Comparison of ENCODE assay signal across 9 cellular contexts in the genomic region with DNA sequence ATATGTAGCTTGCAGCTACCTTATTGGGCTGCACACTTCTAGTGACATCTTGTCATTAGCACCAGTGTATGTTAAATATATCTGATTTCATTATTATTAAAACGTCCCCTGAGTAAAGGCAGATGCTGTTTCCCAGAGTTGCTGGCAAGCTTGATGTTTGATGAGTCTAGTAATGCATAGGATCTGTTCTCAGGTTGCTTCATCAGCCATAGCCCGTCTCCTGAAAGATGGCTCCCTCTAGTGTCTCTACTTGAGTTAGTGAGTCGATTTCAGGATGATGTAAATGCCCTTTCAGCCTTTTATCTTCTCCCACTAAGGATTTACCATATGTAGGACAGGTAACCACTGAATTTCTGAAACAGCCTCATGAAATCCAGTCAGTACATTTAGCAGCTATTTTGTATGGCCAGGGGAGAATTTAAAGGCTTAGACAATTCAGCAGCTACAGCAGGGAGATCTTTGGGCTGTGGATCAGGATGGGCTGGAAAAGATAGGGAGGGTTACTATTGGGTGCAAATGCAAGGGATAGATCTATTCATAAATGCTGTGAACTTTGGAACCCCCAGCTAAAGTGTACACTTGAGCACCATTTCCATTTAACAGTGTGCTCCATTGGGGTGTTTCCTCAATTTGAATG.
DNase-seq lines count a peak whose midpoint lies in the region; TF ChIP-seq lines count a peak whose summit lies in the region.
"Had no signal": no experiment of that assay in that cellular context is flagged by ENCODE, and none has a peak within 500 bp of the region (broad histone marks: within the 10 kb centered on the region; RNA-seq: fewer than 3 reads in every experiment).

No MANE protein-coding gene starts in this region.

- no peak for DNase-seq in BJ (ENCODE audit: low read depth)
- peak; percentile 1 for DNase-seq in GM19240 (ENCODE audit: insufficient read length, low spot score)
- DNase-seq in HuH-7 (ENCODE audit: low spot score): peak; percentile 29
- DNase-seq in NT2/D1 (ENCODE audit: low read depth, low spot score): peak; percentile 43
- peak; percentile 26 to 53 for DNase-seq in erythroblast (lab: John Stamatoyannopoulos, UW)
- peak; percentile 88 for DNase-seq in pons (ENCODE audit: low spot score)
- no peak for DNase-seq in activated T-cell treated with anti-CD3 and anti-CD28 coated beads for 4 hours
- no peak for DNase-seq in GOT3 (lab: John Stamatoyannopoulos, UW)

- POLR2A ChIA-PET in BJ (lab: Charles Lee): no interaction called here

- H3K4me3 ChIP-seq in BJ (ENCODE audit: low read depth, low read length) (no peak overlapping the region), NT2/D1 (ENCODE audit: insufficient read length, low read depth) (no peak overlapping the region)
- H3K4me3 ChIP-seq: thoracic aorta had no signal

- 0 out of 2 replicates have a peak, but pooled peaks have one; percentile 12 for TF ChIP-seq CTCF in BJ (IDR thresholded peaks at IDR 0.05; ENCODE audit: insufficient read depth, low read depth, low read length)

- H3K36me3 ChIP-seq in BJ (ENCODE audit: control insufficient read depth, insufficient read depth, low read length) (no peaks in the 10 kb centered on the region), NT2/D1 (ENCODE audit: insufficient read depth, insufficient read length, low read length) (no peaks in the 10 kb centered on the region)
- H3K36me3 ChIP-seq: thoracic aorta had no signal

- H3K4me1 ChIP-seq in NT2/D1 (ENCODE audit: insufficient read depth, insufficient read length): no peaks in the 10 kb centered on the region

- no peak for TF ChIP-seq POLR2A in erythroblast (IDR thresholded peaks at IDR 0.05; ENCODE audit: low read length)

- H3K9ac ChIP-seq in NT2/D1 (ENCODE audit: insufficient read length, low read depth): no peak overlapping the region

- H3K9me3 ChIP-seq in NT2/D1 (ENCODE audit: insufficient read depth, low read length): no peaks in the 10 kb centered on the region
- H3K9me3 ChIP-seq: thoracic aorta had no signal

- H3K27me3 ChIP-seq in BJ (ENCODE audit: control insufficient read depth, insufficient read depth, low read length) (no peaks in the 10 kb centered on the region), NT2/D1 (ENCODE audit: insufficient read depth, insufficient read length) (no peaks in the 10 kb centered on the region)

- CTCF ChIA-PET in BJ (lab: Yijun Ruan, JAX): interaction anchor here (0.9 kb wide), 1 partner anchor 17 kb away, joined by 3 read pairs; no protein-coding TSS in a partner anchor

Comparison
In these comparisons a context has a peak if more than half of its experiments do, and no peak if none do; other contexts are left out.
1. DNase-seq: peak in GM19240 (single experiment), HuH-7 (single experiment), NT2/D1 (single experiment), erythroblast (2 of 2) and pons (single experiment); none in BJ (single experiment), activated T-cell treated with anti-CD3 and anti-CD28 coated beads for 4 hours (single experiment) and GOT3 (single experiment).